Comparison of ENCODE assay signal across 1 cellular context in the genomic region with DNA sequence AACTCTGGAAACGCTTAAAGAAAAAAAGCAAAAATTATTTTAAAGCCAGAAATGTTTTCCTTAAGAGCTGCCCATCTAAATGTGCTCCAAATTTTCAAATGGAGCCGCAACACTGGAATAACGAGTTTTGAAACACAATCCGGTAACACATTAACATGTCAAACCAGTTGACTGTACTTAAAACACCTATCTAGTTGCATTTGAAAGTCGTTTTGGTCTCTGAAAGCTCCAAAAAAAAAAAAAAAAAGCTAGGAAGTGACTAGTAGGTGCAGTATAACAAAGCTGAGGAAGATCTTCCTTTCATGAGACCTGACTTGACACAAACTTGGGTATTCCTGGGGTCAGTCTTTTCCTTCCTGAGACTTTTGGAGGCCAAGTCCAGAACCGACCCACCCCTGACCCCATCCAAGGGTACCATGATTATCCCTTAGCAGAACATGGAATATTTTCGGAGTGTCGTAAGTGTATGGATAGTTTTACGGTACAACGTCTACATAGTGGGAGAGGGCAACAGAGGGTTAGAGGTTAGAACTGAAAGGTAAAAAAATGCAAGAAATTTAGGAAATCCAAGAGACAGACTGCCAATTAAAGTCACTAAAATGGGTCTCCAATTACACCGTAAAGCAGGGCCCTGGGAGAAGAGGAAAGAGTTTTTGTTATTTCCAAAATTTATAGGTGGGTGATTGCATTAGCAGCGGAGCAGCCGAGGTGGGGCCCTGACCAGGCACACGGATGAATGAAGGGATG.
TF ChIP-seq lines count a peak whose summit lies in the region.

No MANE protein-coding gene starts in this region.

TF ChIP-seq in HepG2, 621 proteins besides CTCF, POLR2A, EP300 and RAD21 (continued from another document and continues in another):
- no peak for TF ChIP-seq ZNF691 (CRISPR knock-in tag; IDR thresholded peaks at IDR 0.05; ENCODE audit: borderline replicate concordance, low read depth)
- TF ChIP-seq ZNF543 (CRISPR knock-in tag; IDR thresholded peaks at IDR 0.05): no peak
- no peak for TF ChIP-seq ZNF713 (CRISPR knock-in tag; IDR thresholded peaks at IDR 0.05)
- no peak for TF ChIP-seq ZNF607 (CRISPR knock-in tag; IDR thresholded peaks at IDR 0.05; ENCODE audit: borderline replicate concordance)
- TF ChIP-seq BCL6 (CRISPR knock-in tag; IDR thresholded peaks at IDR 0.05): no peak
- TF ChIP-seq ZMAT3 (CRISPR knock-in tag; conservative IDR thresholded peaks at IDR 0.05): 0 out of 2 replicates have a peak, but pooled peaks have one; percentile 9
- TF ChIP-seq ZNF770 (CRISPR knock-in tag; IDR thresholded peaks at IDR 0.05): no peak
- TF ChIP-seq, protein P1, sequence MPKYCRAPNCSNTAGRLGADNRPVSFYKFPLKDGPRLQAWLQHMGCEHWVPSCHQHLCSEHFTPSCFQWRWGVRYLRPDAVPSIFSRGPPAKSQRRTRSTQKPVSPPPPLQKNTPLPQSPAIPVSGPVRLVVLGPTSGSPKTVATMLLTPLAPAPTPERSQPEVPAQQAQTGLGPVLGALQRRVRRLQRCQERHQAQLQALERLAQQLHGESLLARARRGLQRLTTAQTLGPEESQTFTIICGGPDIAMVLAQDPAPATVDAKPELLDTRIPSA (CRISPR knock-in tag; IDR thresholded peaks at IDR 0.05; ENCODE audit: borderline replicate concordance): no peak; the same call in 1 of the 2 replicates
- no peak for TF ChIP-seq SMAD9 (CRISPR knock-in tag; IDR thresholded peaks at IDR 0.05)
- no peak for TF ChIP-seq ZNF354B (CRISPR knock-in tag; IDR thresholded peaks at IDR 0.05)
- TF ChIP-seq HIVEP1 (CRISPR knock-in tag; IDR thresholded peaks at IDR 0.05): no peak
- TF ChIP-seq ZNF280B (CRISPR knock-in tag; IDR thresholded peaks at IDR 0.05; ENCODE audit: borderline replicate concordance): no peak
- TF ChIP-seq ZNF136 (CRISPR knock-in tag; IDR thresholded peaks at IDR 0.05; ENCODE audit: low read depth): no peak
- TF ChIP-seq ZNF724P (CRISPR knock-in tag; IDR thresholded peaks at IDR 0.05; ENCODE audit: borderline replicate concordance): no peak
- TF ChIP-seq TAF15 (IDR thresholded peaks at IDR 0.05; ENCODE audit: low read depth, low read length, poor library complexity, severe bottlenecking): no peak
- 0 out of 2 replicates have a peak, but pooled peaks have one; percentile 48 for TF ChIP-seq NFIC (IDR thresholded peaks at IDR 0.05; ENCODE audit: low read length)
- no peak for TF ChIP-seq ZNF563 (CRISPR knock-in tag; IDR thresholded peaks at IDR 0.05)
- TF ChIP-seq RARG (CRISPR knock-in tag; IDR thresholded peaks at IDR 0.05; ENCODE audit: low read depth): 0 out of 2 replicates have a peak, but pooled peaks have one; percentile 9
- TF ChIP-seq SOX13 (IDR thresholded peaks at IDR 0.05): no peak
- no peak for TF ChIP-seq SOX13 (CRISPR knock-in tag; conservative IDR thresholded peaks at IDR 0.05 in 1 of 2, IDR thresholded peaks at IDR 0.05 in 1 of 2)
- no peak for TF ChIP-seq ETV6 (CRISPR knock-in tag; conservative IDR thresholded peaks at IDR 0.05)
- TF ChIP-seq, protein P2, sequence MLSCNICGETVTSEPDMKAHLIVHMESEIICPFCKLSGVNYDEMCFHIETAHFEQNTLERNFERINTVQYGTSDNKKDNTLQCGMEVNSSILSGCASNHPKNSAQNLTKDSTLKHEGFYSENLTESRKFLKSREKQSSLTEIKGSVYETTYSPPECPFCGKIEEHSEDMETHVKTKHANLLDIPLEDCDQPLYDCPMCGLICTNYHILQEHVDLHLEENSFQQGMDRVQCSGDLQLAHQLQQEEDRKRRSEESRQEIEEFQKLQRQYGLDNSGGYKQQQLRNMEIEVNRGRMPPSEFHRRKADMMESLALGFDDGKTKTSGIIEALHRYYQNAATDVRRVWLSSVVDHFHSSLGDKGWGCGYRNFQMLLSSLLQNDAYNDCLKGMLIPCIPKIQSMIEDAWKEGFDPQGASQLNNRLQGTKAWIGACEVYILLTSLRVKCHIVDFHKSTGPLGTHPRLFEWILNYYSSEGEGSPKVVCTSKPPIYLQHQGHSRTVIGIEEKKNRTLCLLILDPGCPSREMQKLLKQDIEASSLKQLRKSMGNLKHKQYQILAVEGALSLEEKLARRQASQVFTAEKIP (CRISPR knock-in tag; IDR thresholded peaks at IDR 0.05; ENCODE audit: borderline replicate concordance): no peak
- TF ChIP-seq SRY (CRISPR knock-in tag; IDR thresholded peaks at IDR 0.05): no peak
- TF ChIP-seq POLR2G (IDR thresholded peaks at IDR 0.05; ENCODE audit: low read depth, low read length): peak; percentile 93; the same call in 1 of the 2 replicates
- no peak for TF ChIP-seq EHMT2 (IDR thresholded peaks at IDR 0.05; ENCODE audit: borderline replicate concordance, low read depth, low read length)
- no peak for TF ChIP-seq SNAPC5 (CRISPR knock-in tag; IDR thresholded peaks at IDR 0.05; ENCODE audit: borderline replicate concordance)
- TF ChIP-seq BRD4 (CRISPR knock-in tag; IDR thresholded peaks at IDR 0.05): no peak
- no peak for TF ChIP-seq RXRA (CRISPR knock-in tag; IDR thresholded peaks at IDR 0.05)
- TF ChIP-seq YEATS2 (CRISPR knock-in tag; IDR thresholded peaks at IDR 0.05; ENCODE audit: borderline replicate concordance): no peak
- TF ChIP-seq HMGXB3 (CRISPR knock-in tag; IDR thresholded peaks at IDR 0.05; ENCODE audit: borderline replicate concordance): no peak
- TF ChIP-seq HMGA1 (CRISPR knock-in tag; conservative IDR thresholded peaks at IDR 0.05): no peak
- TF ChIP-seq NR2F2 (IDR thresholded peaks at IDR 0.05; ENCODE audit: borderline replicate concordance, low read depth): no peak
- TF ChIP-seq ZNF747 (CRISPR knock-in tag; IDR thresholded peaks at IDR 0.05; ENCODE audit: borderline replicate concordance): no peak
- TF ChIP-seq, protein P3, sequence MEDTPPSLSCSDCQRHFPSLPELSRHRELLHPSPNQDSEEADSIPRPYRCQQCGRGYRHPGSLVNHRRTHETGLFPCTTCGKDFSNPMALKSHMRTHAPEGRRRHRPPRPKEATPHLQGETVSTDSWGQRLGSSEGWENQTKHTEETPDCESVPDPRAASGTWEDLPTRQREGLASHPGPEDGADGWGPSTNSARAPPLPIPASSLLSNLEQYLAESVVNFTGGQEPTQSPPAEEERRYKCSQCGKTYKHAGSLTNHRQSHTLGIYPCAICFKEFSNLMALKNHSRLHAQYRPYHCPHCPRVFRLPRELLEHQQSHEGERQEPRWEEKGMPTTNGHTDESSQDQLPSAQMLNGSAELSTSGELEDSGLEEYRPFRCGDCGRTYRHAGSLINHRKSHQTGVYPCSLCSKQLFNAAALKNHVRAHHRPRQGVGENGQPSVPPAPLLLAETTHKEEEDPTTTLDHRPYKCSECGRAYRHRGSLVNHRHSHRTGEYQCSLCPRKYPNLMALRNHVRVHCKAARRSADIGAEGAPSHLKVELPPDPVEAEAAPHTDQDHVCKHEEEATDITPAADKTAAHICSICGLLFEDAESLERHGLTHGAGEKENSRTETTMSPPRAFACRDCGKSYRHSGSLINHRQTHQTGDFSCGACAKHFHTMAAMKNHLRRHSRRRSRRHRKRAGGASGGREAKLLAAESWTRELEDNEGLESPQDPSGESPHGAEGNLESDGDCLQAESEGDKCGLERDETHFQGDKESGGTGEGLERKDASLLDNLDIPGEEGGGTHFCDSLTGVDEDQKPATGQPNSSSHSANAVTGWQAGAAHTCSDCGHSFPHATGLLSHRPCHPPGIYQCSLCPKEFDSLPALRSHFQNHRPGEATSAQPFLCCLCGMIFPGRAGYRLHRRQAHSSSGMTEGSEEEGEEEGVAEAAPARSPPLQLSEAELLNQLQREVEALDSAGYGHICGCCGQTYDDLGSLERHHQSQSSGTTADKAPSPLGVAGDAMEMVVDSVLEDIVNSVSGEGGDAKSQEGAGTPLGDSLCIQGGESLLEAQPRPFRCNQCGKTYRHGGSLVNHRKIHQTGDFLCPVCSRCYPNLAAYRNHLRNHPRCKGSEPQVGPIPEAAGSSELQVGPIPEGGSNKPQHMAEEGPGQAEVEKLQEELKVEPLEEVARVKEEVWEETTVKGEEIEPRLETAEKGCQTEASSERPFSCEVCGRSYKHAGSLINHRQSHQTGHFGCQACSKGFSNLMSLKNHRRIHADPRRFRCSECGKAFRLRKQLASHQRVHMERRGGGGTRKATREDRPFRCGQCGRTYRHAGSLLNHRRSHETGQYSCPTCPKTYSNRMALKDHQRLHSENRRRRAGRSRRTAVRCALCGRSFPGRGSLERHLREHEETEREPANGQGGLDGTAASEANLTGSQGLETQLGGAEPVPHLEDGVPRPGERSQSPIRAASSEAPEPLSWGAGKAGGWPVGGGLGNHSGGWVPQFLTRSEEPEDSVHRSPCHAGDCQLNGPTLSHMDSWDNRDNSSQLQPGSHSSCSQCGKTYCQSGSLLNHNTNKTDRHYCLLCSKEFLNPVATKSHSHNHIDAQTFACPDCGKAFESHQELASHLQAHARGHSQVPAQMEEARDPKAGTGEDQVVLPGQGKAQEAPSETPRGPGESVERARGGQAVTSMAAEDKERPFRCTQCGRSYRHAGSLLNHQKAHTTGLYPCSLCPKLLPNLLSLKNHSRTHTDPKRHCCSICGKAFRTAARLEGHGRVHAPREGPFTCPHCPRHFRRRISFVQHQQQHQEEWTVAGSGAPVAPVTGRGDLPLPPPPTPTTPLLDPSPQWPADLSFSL (CRISPR knock-in tag; IDR thresholded peaks at IDR 0.05): no peak
- TF ChIP-seq, protein P4, sequence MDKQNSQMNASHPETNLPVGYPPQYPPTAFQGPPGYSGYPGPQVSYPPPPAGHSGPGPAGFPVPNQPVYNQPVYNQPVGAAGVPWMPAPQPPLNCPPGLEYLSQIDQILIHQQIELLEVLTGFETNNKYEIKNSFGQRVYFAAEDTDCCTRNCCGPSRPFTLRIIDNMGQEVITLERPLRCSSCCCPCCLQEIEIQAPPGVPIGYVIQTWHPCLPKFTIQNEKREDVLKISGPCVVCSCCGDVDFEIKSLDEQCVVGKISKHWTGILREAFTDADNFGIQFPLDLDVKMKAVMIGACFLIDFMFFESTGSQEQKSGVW (CRISPR knock-in tag; IDR thresholded peaks at IDR 0.05; ENCODE audit: borderline replicate concordance): no peak
- TF ChIP-seq ZSCAN31 (CRISPR knock-in tag; IDR thresholded peaks at IDR 0.05; ENCODE audit: low read depth): no peak
- no peak for TF ChIP-seq PAWR (CRISPR knock-in tag; IDR thresholded peaks at IDR 0.05; ENCODE audit: borderline replicate concordance)
